ENCODE assay signal across 19 cellular contexts in the genomic region with DNA sequence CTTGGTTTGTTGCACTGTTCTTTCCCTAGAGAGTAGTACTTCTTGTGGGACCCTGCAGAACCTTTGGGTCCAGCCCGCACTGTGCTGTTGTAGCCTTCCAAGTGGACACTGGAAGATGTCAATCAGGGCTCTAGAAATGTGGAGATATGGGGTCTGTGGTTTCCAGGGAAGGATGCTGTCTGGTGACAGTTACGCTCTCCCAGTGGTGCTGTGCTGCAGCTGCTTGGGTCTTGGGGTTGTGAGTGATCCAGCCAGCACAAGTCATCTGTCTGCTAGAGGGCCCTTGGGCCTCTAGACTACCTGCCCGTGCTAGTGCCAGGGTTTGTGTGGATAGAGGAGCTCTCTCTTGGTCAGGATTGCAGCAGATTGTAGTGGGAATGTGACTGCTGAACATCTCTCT.
DNase-seq lines count a peak whose midpoint lies in the region; ATAC-seq, FAIRE-seq and TF ChIP-seq lines count a peak whose summit lies in the region.
"Had no signal": no experiment of that assay in that cellular context is flagged by ENCODE, and none has a peak within 500 bp of the region (broad histone marks: within the 10 kb centered on the region; RNA-seq: fewer than 3 reads in every experiment).

No MANE protein-coding gene starts in this region.

- no peak overlapping the region for H3K4me2 ChIP-seq in H1 (ENCODE audit: insufficient read depth in 1 of 2, low read depth in 2 of 2, low read length in 2 of 2)
- no peak overlapping the region for H3K4me2 ChIP-seq in mesenchymal stem cell (ENCODE audit: low read length, poor library complexity, severe bottlenecking)
- no peak overlapping the region for H3K4me2 ChIP-seq in SK-N-SH
- H3K4me2 ChIP-seq: BLaER1 had no signal

- H2BK120ac ChIP-seq in H1 (replicated peaks; ENCODE audit: low read depth, low read length) (no peak overlapping the region), mesenchymal stem cell (ENCODE audit: low read depth, low read length) (peak overlapping the region; percentile 89)

- H3K27ac ChIP-seq in H1 (ENCODE audit: low read depth, low read length), result no peak overlapping the region
- no peak overlapping the region for H3K27ac ChIP-seq in mesenchymal stem cell (ENCODE audit: low read length, poor library complexity, severe bottlenecking)
- H3K27ac ChIP-seq in tibial artery, result peak overlapping the region; percentile 67 to 80
- H3K27ac ChIP-seq in SK-N-SH (ENCODE audit: low read depth in 2 of 2, low read length in 1 of 2), result no peak overlapping the region
- H3K27ac ChIP-seq in left lung, result no peak overlapping the region
- H3K27ac ChIP-seq: BLaER1 had no signal

- H3F3A ChIP-seq in SK-N-SH (replicated peaks; ENCODE audit: insufficient read depth), result no peaks in the 10 kb centered on the region

- H3K4ac ChIP-seq in H1 (replicated peaks; ENCODE audit: insufficient read length, low read depth, low read length) (no peak overlapping the region), mesenchymal stem cell (ENCODE audit: low read depth in 1 of 2, low read length in 2 of 2) (peak overlapping the region; percentile 67 to 77)

- H3K23me2 ChIP-seq in H1 (ENCODE audit: low read depth, low read length), result no peaks in the 10 kb centered on the region

- FAIRE-seq in H1 (lab: Jason Lieb, UNC), result no peak
- FAIRE-seq: D721Med, GM12878, RCC 7860 had no signal

- H3K14ac ChIP-seq in H1 (ENCODE audit: insufficient read length) (no peak overlapping the region), mesenchymal stem cell (ENCODE audit: low read length in 2 of 2) (peak overlapping the region in 1 of 2 experiments; percentile 61)

- no peak overlapping the region for H2BK15ac ChIP-seq in H1 (ENCODE audit: low read length)
- peak overlapping the region; percentile 80 for H2BK15ac ChIP-seq in mesenchymal stem cell (ENCODE audit: low read depth, poor library complexity, severe bottlenecking)

- CTCF ChIA-PET in H1 (lab: Charles Lee; ENCODE audit: partially characterized antibody), result interaction anchor here (0.6 to 2.8 kb wide), 5 partner anchors 9 to 220 kb away, joined by 3 to 12 read pairs (median 3); no protein-coding TSS in a partner anchor
- CTCF ChIA-PET in SK-N-SH (lab: Yijun Ruan, JAX), result interaction anchor here (1.3 to 2.0 kb wide), 2 partner anchors 13 to 262 kb away, joined by 3 to 5 read pairs; no protein-coding TSS in a partner anchor

- 93% methylated on average over 3 of the region's 3 CpGs; no CpG with 5 or more reads in 1 of the 2 experiments for WGBS in H1 (ENCODE audit: extremely low coverage in 1 of 2, insufficient coverage in 1 of 2, insufficient read length in 1 of 2, insufficient replicate concordance in 2 of 2, low coverage in 1 of 2, low lambda C conversion rate in 2 of 2, missing lambda C conversion rate in 1 of 2), 2 experiments
- WGBS in mesenchymal stem cell, result 89% methylated on average over 2 of the region's 3 CpGs
- WGBS in SK-N-SH (ENCODE audit: low lambda C conversion rate), result 82% methylated on average over 3 of the region's 3 CpGs

- H2AFZ ChIP-seq in H1 (ENCODE audit: low read length) (peak overlapping the region; percentile 73; the same call in 1 of the 2 replicates), mesenchymal stem cell (ENCODE audit: low read depth, low read length) (no peak overlapping the region), SK-N-SH (ENCODE audit: low read depth) (no peak overlapping the region)

- TF ChIP-seq EP300 in H1 (IDR thresholded peaks at IDR 0.05; ENCODE audit: borderline replicate concordance in 1 of 2, low read depth in 2 of 2, low read length in 2 of 2), result no peak
- no peak for TF ChIP-seq EP300 in SK-N-SH (IDR thresholded peaks at IDR 0.05; ENCODE audit: borderline replicate concordance in 1 of 2, low read depth in 1 of 2, low read length in 1 of 2)

- H4K8ac ChIP-seq in H1 (ENCODE audit: extremely low read depth, insufficient read depth, low read length) (no peak overlapping the region), mesenchymal stem cell (ENCODE audit: low read length) (peak overlapping the region; percentile 95)

- peaks cover 0 to 5% (median 0%) of the 10 kb centered on the region in 4 experiments; a peak in 3 of 7 replicates for H3K4me1 ChIP-seq in H1 (replicated peaks in 1 of 4; ENCODE audit: control insufficient read depth in 3 of 4, insufficient read depth in 4 of 4, low read length in 3 of 4)
- peaks cover 2% of the 10 kb centered on the region for H3K4me1 ChIP-seq in mesenchymal stem cell (ENCODE audit: control insufficient read depth, insufficient read depth, low read depth, low read length)
- H3K4me1 ChIP-seq in tibial artery, result peaks cover 0 to 26% (median 12%) of the 10 kb centered on the region in 4 donors
- peaks cover 0 to 3% of the 10 kb centered on the region in 2 experiments; a peak in 1 of 4 replicates for H3K4me1 ChIP-seq in SK-N-SH (ENCODE audit: control insufficient read depth in 1 of 2, insufficient read depth in 2 of 2, low read depth in 1 of 2, low read length in 1 of 2)
- H3K4me1 ChIP-seq in left lung, result no peaks in the 10 kb centered on the region
- H3K4me1 ChIP-seq: BLaER1 had no signal

- no peak for ATAC-seq in left lung
- ATAC-seq: GM12878 had no signal

- H3K79me1 ChIP-seq in H1 (ENCODE audit: low read depth, low read length) (no peaks in the 10 kb centered on the region), mesenchymal stem cell (replicated peaks; ENCODE audit: low read length, poor library complexity, severe bottlenecking) (no peaks in the 10 kb centered on the region)

- no peaks in the 10 kb centered on the region for H3K27me3 ChIP-seq in H1 (replicated peaks in 1 of 4; ENCODE audit: control insufficient read depth in 3 of 4, extremely low read depth in 1 of 4, insufficient read depth in 3 of 4, low read length in 3 of 4)
- H3K27me3 ChIP-seq in mesenchymal stem cell (ENCODE audit: control insufficient read depth in 1 of 2, insufficient read depth in 1 of 2, low read length in 2 of 2), result no peaks in the 10 kb centered on the region
- H3K27me3 ChIP-seq in tibial artery, result no peaks in the 10 kb centered on the region
- H3K27me3 ChIP-seq in SK-N-SH (ENCODE audit: insufficient read depth), result no peaks in the 10 kb centered on the region
- no peaks in the 10 kb centered on the region for H3K27me3 ChIP-seq in left lung
- H3K27me3 ChIP-seq: BLaER1 had no signal

- H2BK20ac ChIP-seq in H1 (ENCODE audit: low read length), result no peak overlapping the region

- H2BK12ac ChIP-seq in H1 (ENCODE audit: low read depth, low read length), result 0 out of 2 replicates have a peak overlapping the region, but pooled peaks have one; percentile 9
- peak overlapping the region; percentile 79 to 99 for H2BK12ac ChIP-seq in mesenchymal stem cell (ENCODE audit: low read length in 2 of 2)

- H4K5ac ChIP-seq in H1 (ENCODE audit: insufficient read length, low read depth, low read length), result no peak overlapping the region

- H4K91ac ChIP-seq in H1 (replicated peaks; ENCODE audit: insufficient read length, low read length), result no peak overlapping the region
- peak overlapping the region; percentile 96 for H4K91ac ChIP-seq in mesenchymal stem cell (ENCODE audit: low read length)

- H3K79me2 ChIP-seq in H1 (ENCODE audit: control insufficient read depth in 1 of 2, insufficient read depth in 2 of 2, low read length in 2 of 2) (no peaks in the 10 kb centered on the region), SK-N-SH (ENCODE audit: insufficient read depth) (no peaks in the 10 kb centered on the region)

- DNase-seq in SHP77 (lab: John Stamatoyannopoulos, UW) (peak; percentile 12 to 42), SHP77 treated with DMSO at 0.1 percent for 48 hours (lab: John Stamatoyannopoulos, UW) (no peak), H1 (ENCODE audit: low read depth in 1 of 2, low spot score in 2 of 2) (no peak), mesenchymal stem cell (peak; percentile 44), tibial artery (no peak), posterior cingulate gyrus (no peak), SK-N-SH (no peak), left lung (no peak)
- DNase-seq: 8988T; CD8-positive, alpha-beta memory T cell; DMS79; NCI-H1105; NCI-H187; NCI-H345; NCI-H526 treated with DMSO at 0.1 percent for 48 hours had no signal

- H4K20me1 ChIP-seq in H1 (replicated peaks in 1 of 2; ENCODE audit: control insufficient read depth in 1 of 2, insufficient read depth in 2 of 2, low read length in 2 of 2) (no peaks in the 10 kb centered on the region), SK-N-SH (ENCODE audit: insufficient read depth) (no peaks in the 10 kb centered on the region)
- H4K20me1 ChIP-seq: BLaER1 had no signal

- H3K9me3 ChIP-seq in H1 (ENCODE audit: insufficient read depth in 2 of 2, low read depth in 1 of 2, low read length in 1 of 2) (peaks cover 0 to 5% of the 10 kb centered on the region in 2 experiments; a peak in 2 of 4 replicates), mesenchymal stem cell (ENCODE audit: control insufficient read depth, low read length) (peaks cover 31% of the 10 kb centered on the region), tibial artery (peaks cover 0 to 7% (median 6%) of the 10 kb centered on the region in 3 donors), SK-N-SH (peaks cover 4% of the 10 kb centered on the region; the same call in 1 of the 2 replicates), left lung (peaks cover 0 to 36% of the 10 kb centered on the region in 2 donors)

- H3K9ac ChIP-seq in H1 (replicated peaks in 1 of 4; ENCODE audit: extremely low read depth in 1 of 4, low read depth in 3 of 4, low read length in 3 of 4) (no peak overlapping the region), mesenchymal stem cell (ENCODE audit: low read length) (peak overlapping the region; percentile 21), SK-N-SH (no peak overlapping the region)
- H3K9ac ChIP-seq: BLaER1 had no signal

- H3K18ac ChIP-seq in H1 (ENCODE audit: extremely low read depth, low read length), result no peak overlapping the region
- peak overlapping the region; percentile 71 to 94 for H3K18ac ChIP-seq in mesenchymal stem cell (ENCODE audit: low read depth in 1 of 2, low read length in 2 of 2)

- no peak for TF ChIP-seq CTCF in H1 (IDR thresholded peaks at IDR 0.05; ENCODE audit: control extremely low read depth in 1 of 3, insufficient read depth in 1 of 3, low read depth in 1 of 3, low read length in 3 of 3)
- no peak for TF ChIP-seq CTCF in tibial artery (IDR thresholded peaks at IDR 0.05)
- TF ChIP-seq CTCF in SK-N-SH (IDR thresholded peaks at IDR 0.05), result no peak
- no peak for TF ChIP-seq CTCF in left lung (IDR thresholded peaks at IDR 0.05)

- H2AK5ac ChIP-seq in H1 (ENCODE audit: low read depth, low read length) (no peak overlapping the region), mesenchymal stem cell (ENCODE audit: low read length, severe bottlenecking) (no peak overlapping the region)

- no peak for TF ChIP-seq RAD21 in H1 (IDR thresholded peaks at IDR 0.05 in 1 of 2, conservative IDR thresholded peaks at IDR 0.05 in 1 of 2; ENCODE audit: low read depth in 2 of 2, low read length in 2 of 2)
- no peak for TF ChIP-seq RAD21 in SK-N-SH (IDR thresholded peaks at IDR 0.05; ENCODE audit: low read length)

- no peaks in the 10 kb centered on the region for H3K9me2 ChIP-seq in SK-N-SH

- H2BK5ac ChIP-seq in H1 (ENCODE audit: low read depth, low read length) (no peak overlapping the region), mesenchymal stem cell (ENCODE audit: low read depth, low read length, poor library complexity, severe bottlenecking) (no peak overlapping the region)

- intact Hi-C loops in tibial artery (cut with DNase I; ENCODE audit: low total_unique reads) (no loop called here), posterior cingulate gyrus (cut with DNase I) (no loop called here), left lung (cut with DNase I) (no loop called here)

- H3K23ac ChIP-seq in H1 (ENCODE audit: insufficient read length), result no peak overlapping the region
- no peak overlapping the region for H3K23ac ChIP-seq in mesenchymal stem cell (ENCODE audit: low read length in 2 of 2)

- H3K36me3 ChIP-seq in H1 (ENCODE audit: control insufficient read depth in 2 of 4, insufficient read depth in 4 of 4, low read length in 3 of 4), result no peaks in the 10 kb centered on the region
- H3K36me3 ChIP-seq in mesenchymal stem cell (ENCODE audit: control insufficient read depth in 1 of 2, insufficient read depth in 2 of 2, low read depth in 1 of 2, low read length in 2 of 2), result no peaks in the 10 kb centered on the region
- no peaks in the 10 kb centered on the region for H3K36me3 ChIP-seq in tibial artery
- H3K36me3 ChIP-seq in SK-N-SH (replicated peaks in 1 of 2; ENCODE audit: control insufficient read depth in 1 of 2, insufficient read depth in 2 of 2, low read length in 1 of 2), result no peaks in the 10 kb centered on the region
- H3K36me3 ChIP-seq in left lung, result no peaks in the 10 kb centered on the region
- H3K36me3 ChIP-seq: BLaER1 had no signal

- H3K56ac ChIP-seq in H1 (replicated peaks; ENCODE audit: insufficient read length, low read depth, low read length), result no peak overlapping the region

- TF ChIP-seq POLR2A in H1 (IDR thresholded peaks at IDR 0.05; ENCODE audit: control extremely low read depth in 1 of 2, low read depth in 2 of 2, low read length in 2 of 2), result no peak

- H3K4me3 ChIP-seq in H1 (ENCODE audit: extremely low read depth in 1 of 4, insufficient read depth in 2 of 4, low read depth in 3 of 4, low read length in 4 of 4), result no peak overlapping the region
- no peak overlapping the region for H3K4me3 ChIP-seq in mesenchymal stem cell (ENCODE audit: insufficient read depth in 1 of 2, low read depth in 1 of 2, low read length in 2 of 2)
- H3K4me3 ChIP-seq in tibial artery, result no peak overlapping the region
- H3K4me3 ChIP-seq in SK-N-SH (ENCODE audit: low read depth in 2 of 2, low read length in 1 of 2), result no peak overlapping the region
- no peak overlapping the region for H3K4me3 ChIP-seq in left lung
- H3K4me3 ChIP-seq: BLaER1, GM12878 had no signal

- POLR2A ChIA-PET in H1 (lab: Charles Lee; ENCODE audit: partially characterized antibody), result interaction anchor here (0.9 kb wide), 1 partner anchor 27 kb away, joined by 3 read pairs; no protein-coding TSS in a partner anchor
- POLR2A ChIA-PET in SK-N-SH (lab: Yijun Ruan, JAX), result no interaction called here

Comparison
In these comparisons a context has a peak if more than half of its experiments do, and no peak if none do; other contexts are left out.
1. DNase-seq: peak in SHP77 (2 of 2) and mesenchymal stem cell (single experiment); none in SHP77 treated with DMSO at 0.1 percent for 48 hours (single experiment), H1 (0 of 2), tibial artery (0 of 2), posterior cingulate gyrus (0 of 10), SK-N-SH (single experiment) and left lung (0 of 2).
2. H3K27ac ChIP-seq: peak in tibial artery (2 of 2); none in H1 (single experiment), mesenchymal stem cell (single experiment), SK-N-SH (0 of 2) and left lung (0 of 2).